18 cellular contexts compared by ENCODE assay signal in genomic region chr10:124977648-124978375, GRCh38. TPM values are rescaled to one million over a fixed set of nuclear protein-coding genes. Genes with fewer than 3 reads are reported as not detected.
DNase-seq lines count a peak whose midpoint lies in the region; ATAC-seq and TF ChIP-seq lines count a peak whose summit lies in the region.
"Had no signal": no experiment of that assay in that cellular context is flagged by ENCODE, and none has a peak within 500 bp of the region (broad histone marks: within the 10 kb centered on the region; RNA-seq: fewer than 3 reads in every experiment).

No MANE protein-coding gene starts in this region.

- H3K4me1 ChIP-seq in cardiac muscle cell (ENCODE audit: low read depth), result no peaks in the 10 kb centered on the region
- H3K4me1 ChIP-seq in right atrium auricular region, result peaks cover 0 to 9% of the 10 kb centered on the region in 2 donors
- peaks cover 7% of the 10 kb centered on the region for H3K4me1 ChIP-seq in lower lobe of right lung
- no peaks in the 10 kb centered on the region for H3K4me1 ChIP-seq in HAP-1

- no peaks in the 10 kb centered on the region for H3K9me3 ChIP-seq in cardiac muscle cell (ENCODE audit: low read depth)
- H3K9me3 ChIP-seq in right atrium auricular region, result no peaks in the 10 kb centered on the region
- no peaks in the 10 kb centered on the region for H3K9me3 ChIP-seq in lower lobe of right lung
- no peaks in the 10 kb centered on the region for H3K9me3 ChIP-seq in HAP-1

- ATAC-seq in central memory CD8-positive, alpha-beta T cell (replicated peaks; ENCODE audit: extremely low read depth, poor library complexity, severe bottlenecking), result no peak
- ATAC-seq in lower lobe of right lung (peak; percentile 31 to 43), HG02981 (IDR thresholded peaks at IDR 0.05; ENCODE audit: unreplicated experiment) (no peak)
- ATAC-seq: activated CD8-positive, alpha-beta memory T cell treated with anti-CD3 and anti-CD28 coated beads, Interleukin-2, amount 10 ng/mL, durations not matched to agents 7 days and 5 days; K562; stimulated activated effector memory CD8-positive, alpha-beta T cell treated with anti-CD3 and anti-CD28 coated beads, Interleukin-12 subunit alpha, Interleukin-12 subunit beta, amount 100 ng/mL, for 72 hours had no signal

- H3K27me3 ChIP-seq in cardiac muscle cell (no peaks in the 10 kb centered on the region), right atrium auricular region (no peaks in the 10 kb centered on the region), lower lobe of right lung (ENCODE audit: low read depth) (no peaks in the 10 kb centered on the region), HAP-1 (ENCODE audit: low read depth) (no peaks in the 10 kb centered on the region)

- intact Hi-C loops in lower lobe of right lung (cut with DNase I), result no loop called here

- peak overlapping the region; percentile 44 for H3K27ac ChIP-seq in cardiac muscle cell
- H3K27ac ChIP-seq in right atrium auricular region, result no peak overlapping the region
- no peak overlapping the region for H3K27ac ChIP-seq in lower lobe of right lung

- H3K4me3 Mint-ChIP-seq in central memory CD8-positive, alpha-beta T cell, result peak overlapping the region; percentile 4
- H3K4me3 Mint-ChIP-seq: activated CD8-positive, alpha-beta memory T cell treated with anti-CD3 and anti-CD28 coated beads, Interleukin-2, amount 10 ng/mL, durations not matched to agents 7 days and 5 days; activated naive CD4-positive, alpha-beta T cell treated with anti-CD3 and anti-CD28 coated beads, Interleukin-2, amount 10 ng/mL, durations not matched to agents 7 days and 5 days; endodermal cell; memory B cell; stimulated activated effector memory CD8-positive, alpha-beta T cell treated with anti-CD3 and anti-CD28 coated beads, Interleukin-12 subunit alpha, Interleukin-12 subunit beta, amount 100 ng/mL, for 72 hours had no signal

- H3K9me3 Mint-ChIP-seq in central memory CD8-positive, alpha-beta T cell, result no peaks in the 10 kb centered on the region
- H3K9me3 Mint-ChIP-seq: activated naive CD4-positive, alpha-beta T cell treated with anti-CD3 and anti-CD28 coated beads, Interleukin-2, amount 10 ng/mL, durations not matched to agents 7 days and 5 days; endodermal cell; memory B cell; stimulated activated effector memory CD8-positive, alpha-beta T cell treated with anti-CD3 and anti-CD28 coated beads, Interleukin-12 subunit alpha, Interleukin-12 subunit beta, amount 100 ng/mL, for 72 hours had no signal

- in situ Hi-C loops in HAP-1 (cut with MboI; ENCODE audit: low sequenced_read_pairs), result loop anchor here (25.0 kb wide), 1 partner anchor 441 kb away; no protein-coding TSS in a partner anchor

- no peak overlapping the region for H3K4me3 ChIP-seq in cardiac muscle cell
- H3K4me3 ChIP-seq in right atrium auricular region, result no peak overlapping the region
- no peak overlapping the region for H3K4me3 ChIP-seq in lower lobe of right lung
- no peak overlapping the region for H3K4me3 ChIP-seq in HAP-1
- H3K4me3 ChIP-seq: K562 had no signal

- H3K27ac Mint-ChIP-seq in central memory CD8-positive, alpha-beta T cell (ENCODE audit: low read depth), result peak overlapping the region; percentile 84
- H3K27ac Mint-ChIP-seq: activated CD8-positive, alpha-beta memory T cell treated with anti-CD3 and anti-CD28 coated beads, Interleukin-2, amount 10 ng/mL, durations not matched to agents 7 days and 5 days; activated naive CD4-positive, alpha-beta T cell treated with anti-CD3 and anti-CD28 coated beads, Interleukin-2, amount 10 ng/mL, durations not matched to agents 7 days and 5 days; endodermal cell; memory B cell had no signal

- H3K4me1 Mint-ChIP-seq in central memory CD8-positive, alpha-beta T cell, result peaks cover 39% of the 10 kb centered on the region
- H3K4me1 Mint-ChIP-seq: endodermal cell had no signal

- peaks cover 33% of the 10 kb centered on the region for H3K36me3 Mint-ChIP-seq in central memory CD8-positive, alpha-beta T cell (ENCODE audit: insufficient read depth)

- H3K36me3 ChIP-seq in cardiac muscle cell (peaks cover 23% of the 10 kb centered on the region), right atrium auricular region (peaks cover 39% of the 10 kb centered on the region), lower lobe of right lung (peaks cover 62% of the 10 kb centered on the region), HAP-1 (replicated peaks) (peaks cover 26% of the 10 kb centered on the region)

- no peaks in the 10 kb centered on the region for H3K27me3 Mint-ChIP-seq in central memory CD8-positive, alpha-beta T cell
- H3K27me3 Mint-ChIP-seq: activated CD8-positive, alpha-beta memory T cell treated with anti-CD3 and anti-CD28 coated beads, Interleukin-2, amount 10 ng/mL, durations not matched to agents 7 days and 5 days; activated naive CD4-positive, alpha-beta T cell treated with anti-CD3 and anti-CD28 coated beads, Interleukin-2, amount 10 ng/mL, durations not matched to agents 7 days and 5 days; memory B cell had no signal

- TF ChIP-seq CTCF in cardiac muscle cell (IDR thresholded peaks at IDR 0.05; ENCODE audit: low read depth, low read length) (no peak), right atrium auricular region (IDR thresholded peaks at IDR 0.05) (no peak), lower lobe of right lung (IDR thresholded peaks at IDR 0.05) (no peak)

- DNase-seq in cardiac muscle cell (ENCODE audit: low read depth in 1 of 2, low spot score in 1 of 2) (no peak), right atrium auricular region (ENCODE audit: low spot score) (no peak), lower lobe of right lung (no peak), NCI-H2196 treated with DMSO at 0.1 percent for 48 hours (lab: John Stamatoyannopoulos, UW; ENCODE audit: unreplicated experiment) (no peak), HAP-1 (ENCODE audit: low spot score in 2 of 2) (no peak), SIG-M5 treated with dmso at 0.1 percent for 504 hours (lab: John Stamatoyannopoulos, UW; ENCODE audit: unreplicated experiment) (no peak)
- DNase-seq in central memory CD8-positive, alpha-beta T cell (ENCODE audit: low spot score in 2 of 2), result no peak
- DNase-seq: activated CD4-positive, CD25-positive, alpha-beta regulatory T cell; activated CD8-positive, alpha-beta memory T cell treated with anti-CD3 and anti-CD28 coated beads, Interleukin-2, amount 10 ng/mL, durations not matched to agents 7 days and 5 days; activated naive CD4-positive, alpha-beta T cell treated with anti-CD3 and anti-CD28 coated beads, Interleukin-2, amount 10 ng/mL, durations not matched to agents 7 days and 5 days; endodermal cell; NCI-H1092; RPMI8226; trophoblast cell had no signal

RNA-seq across cellular contexts. Expression of gene ZRANB1, which starts 35.9 kb away (rescaled TPM):
- total RNA-seq in cardiac muscle cell (16.2 and 20.9 TPM in 2 replicates), right atrium auricular region (10 to 100 TPM; 24.1 to 24.9 TPM), lower lobe of right lung (18.7 TPM)
- polyA plus RNA-seq in cardiac muscle cell, result 11.0 and 16.2 TPM in 2 replicates

Comparison
In these comparisons a context has a peak if more than half of its experiments do, and no peak if none do; other contexts are left out.
1. ATAC-seq: peak in lower lobe of right lung (2 of 2); none in central memory CD8-positive, alpha-beta T cell (single experiment) and HG02981 (single experiment).